ENCODE assay signal across 13 cellular contexts in the genomic region with DNA sequence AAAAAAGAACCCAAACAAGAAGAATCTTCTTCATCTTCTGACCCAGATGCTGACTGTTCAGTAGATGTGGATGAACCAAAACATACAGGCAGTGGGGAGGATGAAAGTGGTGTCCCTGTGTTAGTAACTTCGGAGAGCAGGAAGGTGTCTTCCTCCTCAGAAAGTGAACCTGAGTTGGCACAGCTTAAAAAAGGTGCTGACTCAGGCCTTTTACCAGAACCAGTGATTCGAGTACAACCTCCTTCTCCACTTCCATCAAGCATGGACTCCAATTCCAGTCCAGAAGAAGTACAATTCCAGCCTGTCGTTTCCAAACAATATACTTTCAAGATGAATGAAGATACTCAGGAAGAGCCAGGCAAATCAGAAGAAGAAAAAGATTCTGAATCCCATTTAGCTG.
A peak's percentile ranks its signal among the peaks of the same experiment; 100 is the strongest.
DNase-seq lines count a peak whose midpoint lies in the region; ATAC-seq and TF ChIP-seq lines count a peak whose summit lies in the region.
"Had no signal": no experiment of that assay in that cellular context is flagged by ENCODE, and none has a peak within 500 bp of the region (broad histone marks: within the 10 kb centered on the region; RNA-seq: fewer than 3 reads in every experiment).

No MANE protein-coding gene starts in this region.

- H3K27me3 ChIP-seq in HCT116 (ENCODE audit: insufficient read depth, low read length) = peaks cover 40% of the 10 kb centered on the region
- H3K27me3 ChIP-seq: hepatocyte, MG63, neural progenitor cell, thyroid gland had no signal

- intact Hi-C loops in HCT116 (cut with micrococcal nuclease) (no loop called here), left colon (cut with DNase I, micrococcal nuclease) (no loop called here)
- intact Hi-C loops in activated T-helper 2 cell treated with anti-CD3 and anti-CD28 coated beads, Interferon-gamma antibody, Interleukin-2, Interleukin-4, amounts not matched to agents 10 μg/mL and 5 μg/mL and 100 μg/mL, durations not matched to agents 14 hours and 24 hours and 36 hours (cut with micrococcal nuclease) = loop anchor here (5.0 kb wide), 2 partner anchors 39 to 91 kb away; no protein-coding TSS in a partner anchor

- no peak for TF ChIP-seq CTCF in HCT116 (IDR thresholded peaks at IDR 0.05 in 2 of 3, conservative IDR thresholded peaks at IDR 0.05 in 1 of 3; ENCODE audit: borderline replicate concordance in 1 of 3, insufficient read depth in 1 of 3, low read depth in 2 of 3, low read length in 2 of 3)

- H3K9ac ChIP-seq in HCT116 (ENCODE audit: low read length) = no peak overlapping the region
- H3K9ac ChIP-seq: neural progenitor cell had no signal

- DNase-seq in activated CD8-positive, alpha-beta memory T cell treated with anti-CD3 and anti-CD28 coated beads, Interleukin-2, amount 10 ng/mL, durations not matched to agents 7 days and 5 days = no peak
- no peak for DNase-seq in activated CD8-positive, alpha-beta memory T cell treated with anti-CD3 and anti-CD28 coated beads, Interleukin-2, amount 50 U/mL, for 48 hours
- DNase-seq in HCT116 (ENCODE audit: low read depth, low spot score) (no peak), left colon (no peak), hypothalamus (lab: John Stamatoyannopoulos, UW) (no peak), pons (ENCODE audit: low spot score) (no peak)
- DNase-seq in activated T-helper 2 cell treated with anti-CD3 and anti-CD28 coated beads, Interferon-gamma antibody, Interleukin-2, Interleukin-4, amounts not matched to agents 10 μg/mL and 5 μg/mL and 100 μg/mL, durations not matched to agents 14 hours and 24 hours and 36 hours (ENCODE audit: low spot score) = no peak
- no peak for DNase-seq in natural killer cell treated with Interleukin-12 subunit alpha and Interleukin-12 subunit beta and Interleukin-15 and Interleukin-18, amount 100 ng/mL, for 72 hours (ENCODE audit: low spot score)

- H3K36me3 Mint-ChIP-seq in activated CD8-positive, alpha-beta memory T cell treated with anti-CD3 and anti-CD28 coated beads, Interleukin-2, amount 10 ng/mL, durations not matched to agents 7 days and 5 days = peaks cover 31% of the 10 kb centered on the region
- peaks cover 38% of the 10 kb centered on the region for H3K36me3 Mint-ChIP-seq in activated T-helper 2 cell treated with anti-CD3 and anti-CD28 coated beads, Interferon-gamma antibody, Interleukin-2, Interleukin-4, amounts not matched to agents 10 μg/mL and 5 μg/mL and 100 μg/mL, durations not matched to agents 14 hours and 24 hours and 36 hours (ENCODE audit: low read depth)
- peaks cover 13% of the 10 kb centered on the region for H3K36me3 Mint-ChIP-seq in natural killer cell treated with Interleukin-12 subunit alpha and Interleukin-12 subunit beta and Interleukin-15 and Interleukin-18, amount 100 ng/mL, for 72 hours

- POLR2A ChIA-PET in HCT116 (lab: Charles Lee) = no interaction called here

- no peak overlapping the region for H3K4me3 Mint-ChIP-seq in activated CD8-positive, alpha-beta memory T cell treated with anti-CD3 and anti-CD28 coated beads, Interleukin-2, amount 10 ng/mL, durations not matched to agents 7 days and 5 days
- no peak overlapping the region for H3K4me3 Mint-ChIP-seq in activated T-helper 2 cell treated with anti-CD3 and anti-CD28 coated beads, Interferon-gamma antibody, Interleukin-2, Interleukin-4, amounts not matched to agents 10 μg/mL and 5 μg/mL and 100 μg/mL, durations not matched to agents 14 hours and 24 hours and 36 hours (ENCODE audit: low read depth)
- H3K4me3 Mint-ChIP-seq in natural killer cell treated with Interleukin-12 subunit alpha and Interleukin-12 subunit beta and Interleukin-15 and Interleukin-18, amount 100 ng/mL, for 72 hours = peak overlapping the region; percentile 53
- H3K4me3 Mint-ChIP-seq: neural progenitor cell had no signal

- H3K9me2 ChIP-seq in HCT116 (ENCODE audit: insufficient read depth) = no peaks in the 10 kb centered on the region

- H2AFZ ChIP-seq in HCT116 (ENCODE audit: low read depth, low read length, poor library complexity, severe bottlenecking) = no peak overlapping the region
- H2AFZ ChIP-seq: hepatocyte, neural progenitor cell had no signal

- no TSS peak for BruUV-seq in HCT116 (replicated peaks; lab: Mats Ljungman, UMichigan)

- peaks cover 22% of the 10 kb centered on the region for H3K9me3 Mint-ChIP-seq in activated CD8-positive, alpha-beta memory T cell treated with anti-CD3 and anti-CD28 coated beads, Interleukin-2, amount 10 ng/mL, durations not matched to agents 7 days and 5 days (ENCODE audit: low read depth)
- H3K9me3 Mint-ChIP-seq in activated T-helper 2 cell treated with anti-CD3 and anti-CD28 coated beads, Interferon-gamma antibody, Interleukin-2, Interleukin-4, amounts not matched to agents 10 μg/mL and 5 μg/mL and 100 μg/mL, durations not matched to agents 14 hours and 24 hours and 36 hours = peaks cover 37% of the 10 kb centered on the region
- peaks cover 26% of the 10 kb centered on the region for H3K9me3 Mint-ChIP-seq in natural killer cell treated with Interleukin-12 subunit alpha and Interleukin-12 subunit beta and Interleukin-15 and Interleukin-18, amount 100 ng/mL, for 72 hours
- H3K9me3 Mint-ChIP-seq: CD4-positive, alpha-beta T cell had no signal

- H3K36me3 ChIP-seq in HCT116 (ENCODE audit: control insufficient read depth in 1 of 2, insufficient read depth in 2 of 2, low read length in 2 of 2) = no peaks in the 10 kb centered on the region
- H3K36me3 ChIP-seq: MG63, thyroid gland had no signal

- H4K20me1 ChIP-seq in HCT116 (ENCODE audit: insufficient read depth) = no peaks in the 10 kb centered on the region

- no peak for TF ChIP-seq POLR2A in HCT116 (IDR thresholded peaks at IDR 0.05; ENCODE audit: borderline replicate concordance, extremely low read depth, insufficient read depth, insufficient read length)

- peak overlapping the region; percentile 72 for H3K4me2 ChIP-seq in HCT116 (ENCODE audit: low read length)
- H3K4me2 ChIP-seq: hepatocyte, neural progenitor cell had no signal

- H3K27ac Mint-ChIP-seq in activated CD8-positive, alpha-beta memory T cell treated with anti-CD3 and anti-CD28 coated beads, Interleukin-2, amount 10 ng/mL, durations not matched to agents 7 days and 5 days = peak overlapping the region; percentile 45
- H3K27ac Mint-ChIP-seq in activated T-helper 2 cell treated with anti-CD3 and anti-CD28 coated beads, Interferon-gamma antibody, Interleukin-2, Interleukin-4, amounts not matched to agents 10 μg/mL and 5 μg/mL and 100 μg/mL, durations not matched to agents 14 hours and 24 hours and 36 hours = peak overlapping the region; percentile 89
- H3K27ac Mint-ChIP-seq in natural killer cell treated with Interleukin-12 subunit alpha and Interleukin-12 subunit beta and Interleukin-15 and Interleukin-18, amount 100 ng/mL, for 72 hours = peak overlapping the region; percentile 40 to 50
- H3K27ac Mint-ChIP-seq: neural progenitor cell had no signal

- H3K4me3 ChIP-seq in HCT116 (replicated peaks in 1 of 2; ENCODE audit: low read depth in 1 of 2, low read length in 2 of 2) = peak overlapping the region in 1 of 2 experiments; percentile 46; a peak in 1 of 4 replicates
- H3K4me3 ChIP-seq: hepatocyte, MG63, neural progenitor cell, thyroid gland had no signal

- peaks cover 66% of the 10 kb centered on the region for H3K27me3 Mint-ChIP-seq in activated CD8-positive, alpha-beta memory T cell treated with anti-CD3 and anti-CD28 coated beads, Interleukin-2, amount 10 ng/mL, durations not matched to agents 7 days and 5 days
- H3K27me3 Mint-ChIP-seq in activated T-helper 2 cell treated with anti-CD3 and anti-CD28 coated beads, Interferon-gamma antibody, Interleukin-2, Interleukin-4, amounts not matched to agents 10 μg/mL and 5 μg/mL and 100 μg/mL, durations not matched to agents 14 hours and 24 hours and 36 hours (ENCODE audit: low read depth) = peaks cover 57% of the 10 kb centered on the region
- peaks cover 28 to 58% of the 10 kb centered on the region in 2 donors for H3K27me3 Mint-ChIP-seq in natural killer cell treated with Interleukin-12 subunit alpha and Interleukin-12 subunit beta and Interleukin-15 and Interleukin-18, amount 100 ng/mL, for 72 hours

- H3K27ac ChIP-seq in HCT116 (ENCODE audit: low read depth, low read length) = no peak overlapping the region
- H3K27ac ChIP-seq: neural progenitor cell had no signal

- H3K79me2 ChIP-seq in HCT116 (ENCODE audit: insufficient read depth, low read length) = no peaks in the 10 kb centered on the region
- H3K79me2 ChIP-seq: hepatocyte had no signal

- ATAC-seq in activated CD8-positive, alpha-beta memory T cell treated with anti-CD3 and anti-CD28 coated beads, Interleukin-2, amount 10 ng/mL, durations not matched to agents 7 days and 5 days = no peak
- ATAC-seq in HCT116 (no peak), left colon (no peak)
- no peak for ATAC-seq in natural killer cell treated with Interleukin-12 subunit alpha and Interleukin-12 subunit beta and Interleukin-15 and Interleukin-18, amount 100 ng/mL, for 72 hours

- RAD21 ChIA-PET in HCT116 (lab: Charles Lee; ENCODE audit: low non-redundant PET in 1 of 2, low total read pairs in 2 of 2, uncharacterized antibody in 2 of 2, unreplicated experiment in 2 of 2) = interaction anchor here in 1 of 2 experiments (0.6 kb wide), 1 partner anchor 57 kb away, joined by 4 read pairs; no protein-coding TSS in a partner anchor

- no peaks in the 10 kb centered on the region for H3K9me3 ChIP-seq in HCT116 (ENCODE audit: control insufficient read depth in 1 of 2, insufficient read depth in 1 of 2, low read depth in 1 of 2, low read length in 2 of 2)
- H3K9me3 ChIP-seq: MG63, thyroid gland had no signal

- peaks cover 41% of the 10 kb centered on the region for H3K4me1 Mint-ChIP-seq in activated CD8-positive, alpha-beta memory T cell treated with anti-CD3 and anti-CD28 coated beads, Interleukin-2, amount 10 ng/mL, durations not matched to agents 7 days and 5 days
- H3K4me1 Mint-ChIP-seq in activated T-helper 2 cell treated with anti-CD3 and anti-CD28 coated beads, Interferon-gamma antibody, Interleukin-2, Interleukin-4, amounts not matched to agents 10 μg/mL and 5 μg/mL and 100 μg/mL, durations not matched to agents 14 hours and 24 hours and 36 hours (ENCODE audit: low read depth) = peaks cover 41% of the 10 kb centered on the region
- H3K4me1 Mint-ChIP-seq in natural killer cell treated with Interleukin-12 subunit alpha and Interleukin-12 subunit beta and Interleukin-15 and Interleukin-18, amount 100 ng/mL, for 72 hours (ENCODE audit: low read depth in 2 of 2) = peaks cover 38 to 41% of the 10 kb centered on the region in 2 donors
- H3K4me1 Mint-ChIP-seq: neural progenitor cell had no signal

- TF ChIP-seq RAD21 in HCT116 (IDR thresholded peaks at IDR 0.05; ENCODE audit: low read depth) = no peak

- CTCF ChIA-PET in activated CD8-positive, alpha-beta memory T cell treated with anti-CD3 and anti-CD28 coated beads, Interleukin-2, amount 10 ng/mL, durations not matched to agents 7 days and 5 days (lab: Charles Lee) = no interaction called here
- CTCF ChIA-PET in HCT116 (lab: Charles Lee) = no interaction called here

- H3K4me1 ChIP-seq in HCT116 (ENCODE audit: control insufficient read depth in 1 of 2, insufficient read depth in 2 of 2, low read length in 2 of 2) = peaks cover 13 to 22% of the 10 kb centered on the region in 2 experiments
- H3K4me1 ChIP-seq: neural progenitor cell had no signal

TF ChIP-seq in HCT116, 20 proteins besides CTCF, POLR2A, EP300 and RAD21 (continues in another document):
- TF ChIP-seq SRF (IDR thresholded peaks at IDR 0.05; ENCODE audit: low read depth) = no peak
- TF ChIP-seq EZH2phosphoT487 (IDR thresholded peaks at IDR 0.05; ENCODE audit: borderline replicate concordance) = no peak
- TF ChIP-seq ZFX (IDR thresholded peaks at IDR 0.05) = no peak
